ENCODE assay signal across 1 cellular context in the genomic region with DNA sequence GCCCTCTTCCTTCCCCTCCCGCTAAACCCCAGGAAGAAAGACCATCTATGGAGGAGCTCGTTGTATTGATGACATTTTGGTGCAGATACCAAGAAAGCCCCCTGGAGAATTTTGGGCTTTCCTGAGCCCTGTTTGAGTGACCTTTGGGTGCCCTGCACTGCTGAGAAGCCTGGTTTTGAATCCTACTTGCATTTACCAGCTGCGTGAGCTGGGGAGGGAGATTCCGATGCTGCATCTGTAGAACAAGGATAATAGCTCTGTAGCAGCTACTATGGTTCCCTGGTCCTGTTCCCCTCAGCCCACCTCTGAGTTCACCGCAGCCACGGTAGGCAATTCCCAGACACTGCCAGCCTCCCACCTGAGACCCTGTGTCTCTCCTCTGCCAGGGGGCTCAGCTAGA.
TF ChIP-seq lines count a peak whose summit lies in the region.

No MANE protein-coding gene starts in this region.

TF ChIP-seq in GM23338, 12 proteins besides CTCF, POLR2A, EP300 and RAD21 (continued from another document):
- TF ChIP-seq, protein P1, sequence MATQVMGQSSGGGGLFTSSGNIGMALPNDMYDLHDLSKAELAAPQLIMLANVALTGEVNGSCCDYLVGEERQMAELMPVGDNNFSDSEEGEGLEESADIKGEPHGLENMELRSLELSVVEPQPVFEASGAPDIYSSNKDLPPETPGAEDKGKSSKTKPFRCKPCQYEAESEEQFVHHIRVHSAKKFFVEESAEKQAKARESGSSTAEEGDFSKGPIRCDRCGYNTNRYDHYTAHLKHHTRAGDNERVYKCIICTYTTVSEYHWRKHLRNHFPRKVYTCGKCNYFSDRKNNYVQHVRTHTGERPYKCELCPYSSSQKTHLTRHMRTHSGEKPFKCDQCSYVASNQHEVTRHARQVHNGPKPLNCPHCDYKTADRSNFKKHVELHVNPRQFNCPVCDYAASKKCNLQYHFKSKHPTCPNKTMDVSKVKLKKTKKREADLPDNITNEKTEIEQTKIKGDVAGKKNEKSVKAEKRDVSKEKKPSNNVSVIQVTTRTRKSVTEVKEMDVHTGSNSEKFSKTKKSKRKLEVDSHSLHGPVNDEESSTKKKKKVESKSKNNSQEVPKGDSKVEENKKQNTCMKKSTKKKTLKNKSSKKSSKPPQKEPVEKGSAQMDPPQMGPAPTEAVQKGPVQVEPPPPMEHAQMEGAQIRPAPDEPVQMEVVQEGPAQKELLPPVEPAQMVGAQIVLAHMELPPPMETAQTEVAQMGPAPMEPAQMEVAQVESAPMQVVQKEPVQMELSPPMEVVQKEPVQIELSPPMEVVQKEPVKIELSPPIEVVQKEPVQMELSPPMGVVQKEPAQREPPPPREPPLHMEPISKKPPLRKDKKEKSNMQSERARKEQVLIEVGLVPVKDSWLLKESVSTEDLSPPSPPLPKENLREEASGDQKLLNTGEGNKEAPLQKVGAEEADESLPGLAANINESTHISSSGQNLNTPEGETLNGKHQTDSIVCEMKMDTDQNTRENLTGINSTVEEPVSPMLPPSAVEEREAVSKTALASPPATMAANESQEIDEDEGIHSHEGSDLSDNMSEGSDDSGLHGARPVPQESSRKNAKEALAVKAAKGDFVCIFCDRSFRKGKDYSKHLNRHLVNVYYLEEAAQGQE (IDR thresholded peaks at IDR 0.05; ENCODE audit: unreplicated experiment) = no peak
